ENCODE assay signal across 10 cellular contexts in genomic region chr7:29177963-29178612, GRCh38. TPM values are rescaled to one million over a fixed set of nuclear protein-coding genes. Genes with fewer than 3 reads are reported as not detected.
DNase-seq lines count a peak whose midpoint lies in the region; ATAC-seq, FAIRE-seq and TF ChIP-seq lines count a peak whose summit lies in the region.
"Had no signal": no experiment of that assay in that cellular context is flagged by ENCODE, and none has a peak within 500 bp of the region (broad histone marks: within the 10 kb centered on the region; RNA-seq: fewer than 3 reads in every experiment).

No MANE protein-coding gene starts in this region.

- H3K4me2 ChIP-seq in parathyroid adenoma (ENCODE audit: low read length), result no peak overlapping the region

- no peaks in the 10 kb centered on the region for H3K36me3 ChIP-seq in parathyroid adenoma (ENCODE audit: control insufficient read depth, insufficient read depth, low read length)

- no peaks in the 10 kb centered on the region for H3K4me1 ChIP-seq in parathyroid adenoma

- H3K4me3 ChIP-seq in parathyroid adenoma (ENCODE audit: low read depth, low read length), result no peak overlapping the region

- H3K9me3 ChIP-seq in parathyroid adenoma (ENCODE audit: control insufficient read depth, low read length), result no peaks in the 10 kb centered on the region

- H2AFZ ChIP-seq in parathyroid adenoma, result no peak overlapping the region

- no peaks in the 10 kb centered on the region for H3K27me3 ChIP-seq in parathyroid adenoma (ENCODE audit: control insufficient read depth, insufficient read depth, low read length)

- ATAC-seq in HG03469 (IDR thresholded peaks at IDR 0.05; ENCODE audit: unreplicated experiment) (no peak), GM18873 (IDR thresholded peaks at IDR 0.05; ENCODE audit: low FRiP score, unreplicated experiment) (no peak)

- H3K79me2 ChIP-seq in parathyroid adenoma, result no peaks in the 10 kb centered on the region

- H3K9ac ChIP-seq in parathyroid adenoma, result no peak overlapping the region

- no peak for FAIRE-seq in GM19239 (lab: Jason Lieb, UNC)
- FAIRE-seq: D721Med had no signal

- peak; percentile 93 for DNase-seq in CD1c-positive myeloid dendritic cell (ENCODE audit: extremely low spot score)
- peak; percentile 71 for DNase-seq in RPMI7951 (ENCODE audit: low read depth)
- DNase-seq in epithelial cell of prostate (ENCODE audit: low read depth, low spot score), result peak; percentile 45
- no peak for DNase-seq in GM19239 (ENCODE audit: insufficient read length, low spot score)
- DNase-seq in kidney glomerular epithelial cell (lab: John Stamatoyannopoulos, UW), result no peak
- DNase-seq: stimulated activated CD4-positive, alpha-beta T cell treated with anti-CD3 and anti-CD28 coated beads, Interleukin-4, amount 100 ng/mL, for 1 hour had no signal

- H3K27ac ChIP-seq in epithelial cell of prostate (no peak overlapping the region), parathyroid adenoma (peak overlapping the region; percentile 32)

- TF ChIP-seq CTCF in parathyroid adenoma (IDR thresholded peaks at IDR 0.05), result no peak

RNA-seq across cellular contexts. Expression of gene CHN2, which starts 16.5 kb away (rescaled TPM):
- total RNA-seq in RPMI7951 (2014; rRNA removed; shearing (Covaris generic)), result 0.20 and 0.36 TPM in 2 replicates

RNA-seq across cellular contexts. Expression of gene CPVL, which starts 31.8 kb away (rescaled TPM):
- 3.8 and 5.8 TPM in 2 replicates for total RNA-seq in RPMI7951 (2014; rRNA removed; shearing (Covaris generic))

Comparison
In these comparisons a context has a peak if more than half of its experiments do, and no peak if none do; other contexts are left out.
1. DNase-seq: peak in CD1c-positive myeloid dendritic cell (single experiment), RPMI7951 (single experiment) and epithelial cell of prostate (single experiment); none in GM19239 (single experiment) and kidney glomerular epithelial cell (single experiment).